1 cellular context compared by ENCODE assay signal in genomic region chr19:1239796-1240737, GRCh38.
TF ChIP-seq lines count a peak whose summit lies in the region.

No MANE protein-coding gene starts in this region.

TF ChIP-seq in A549, 52 proteins besides CTCF, POLR2A, EP300 and RAD21 (continued from another document):
- no peak for TF ChIP-seq HES2 (IDR thresholded peaks at IDR 0.05)
- no peak for TF ChIP-seq HOXB13 (CRISPR knock-in tag; IDR thresholded peaks at IDR 0.05; ENCODE audit: low read depth)
- TF ChIP-seq SREBF2 (IDR thresholded peaks at IDR 0.05) = no peak
- TF ChIP-seq TFCP2L1 (CRISPR knock-in tag; IDR thresholded peaks at IDR 0.05) = no peak
- no peak for TF ChIP-seq CHD4 (IDR thresholded peaks at IDR 0.05; ENCODE audit: borderline replicate concordance)
- TF ChIP-seq FOSL2 (IDR thresholded peaks at IDR 0.05) = no peak
- peak; percentile 82 for TF ChIP-seq FOSL2 (CRISPR knock-in tag; IDR thresholded peaks at IDR 0.05)
- TF ChIP-seq SMC3 (IDR thresholded peaks at IDR 0.05) = peak; percentile 79
- TF ChIP-seq ESRRA (IDR thresholded peaks at IDR 0.05; ENCODE audit: borderline replicate concordance, low read length) = no peak
- no peak for TF ChIP-seq RCOR1 (IDR thresholded peaks at IDR 0.05; ENCODE audit: low read depth, low read length)
- TF ChIP-seq ATOH8 (CRISPR knock-in tag; IDR thresholded peaks at IDR 0.05; ENCODE audit: low read depth) = no peak
- no peak for TF ChIP-seq GATA3 (IDR thresholded peaks at IDR 0.05; ENCODE audit: borderline replicate concordance)
- no peak for TF ChIP-seq EHF (CRISPR knock-in tag; IDR thresholded peaks at IDR 0.05)
- TF ChIP-seq JUNB (IDR thresholded peaks at IDR 0.05) = no peak
- TF ChIP-seq JUN (IDR thresholded peaks at IDR 0.05) = peak in 1 of 2 experiments; percentile 43; a peak in 1 of 5 replicates
- no peak for TF ChIP-seq BCL3 (IDR thresholded peaks at IDR 0.05)
- no peak for TF ChIP-seq POLR2AphosphoS2 (conservative IDR thresholded peaks at IDR 0.05; ENCODE audit: low read length)
- TF ChIP-seq REST (IDR thresholded peaks at IDR 0.05) = no peak
- TF ChIP-seq EHMT2 (IDR thresholded peaks at IDR 0.05; ENCODE audit: low read depth) = no peak
- no peak for TF ChIP-seq FOSB (CRISPR knock-in tag; IDR thresholded peaks at IDR 0.05)
- no peak for TF ChIP-seq HDAC2 (IDR thresholded peaks at IDR 0.05)
- no peak for TF ChIP-seq PHF8 (IDR thresholded peaks at IDR 0.05; ENCODE audit: borderline replicate concordance, low read depth)
- no peak; the same call in 1 of the 2 replicates for TF ChIP-seq HOXB5 (CRISPR knock-in tag; IDR thresholded peaks at IDR 0.05)
- no peak for TF ChIP-seq HEYL (CRISPR knock-in tag; IDR thresholded peaks at IDR 0.05)
- 0 out of 2 replicates have a peak, but pooled peaks have one; percentile 24 for TF ChIP-seq KDM5A (IDR thresholded peaks at IDR 0.05)
- TF ChIP-seq ELK1 (IDR thresholded peaks at IDR 0.05; ENCODE audit: low read depth, low read length) = no peak
